In genomic region chr17:15779119-15779518, GRCh38 we compare ENCODE assay signal across 23 cellular contexts. TPM values are rescaled to one million over a fixed set of nuclear protein-coding genes. Genes with fewer than 3 reads are reported as not detected.
A peak's percentile ranks its signal among the peaks of the same experiment; 100 is the strongest.
DNase-seq lines count a peak whose midpoint lies in the region; ATAC-seq, FAIRE-seq and TF ChIP-seq lines count a peak whose summit lies in the region.
"Had no signal": no experiment of that assay in that cellular context is flagged by ENCODE, and none has a peak within 500 bp of the region (broad histone marks: within the 10 kb centered on the region; RNA-seq: fewer than 3 reads in every experiment).

No MANE protein-coding gene starts in this region.

- no peak overlapping the region for H2BK12ac ChIP-seq in trophoblast cell (ENCODE audit: low read length)

- 88% methylated on average over 1 of the region's 1 CpG for WGBS in right lobe of liver (ENCODE audit: insufficient coverage, low coverage, low lambda C conversion rate, missing lambda C conversion rate)
- no CpG with 5 or more reads among the region's 1 CpG for WGBS in trophoblast cell (ENCODE audit: extremely low coverage, insufficient coverage, insufficient read length)

- TF ChIP-seq POLR2A in right lobe of liver (IDR thresholded peaks at IDR 0.05): no peak

- no peak overlapping the region for H2BK120ac ChIP-seq in trophoblast cell (ENCODE audit: insufficient read depth, low read length, poor library complexity)

- peaks cover 9% of the 10 kb centered on the region for H3K9me3 Mint-ChIP-seq in endothelial cell (ENCODE audit: unreplicated experiment)

- H3K27me3 Mint-ChIP-seq in endothelial cell (ENCODE audit: unreplicated experiment): no peaks in the 10 kb centered on the region

- no peak overlapping the region for H3K23ac ChIP-seq in trophoblast cell (ENCODE audit: low read length)

- no peak overlapping the region for H4K12ac ChIP-seq in trophoblast cell (ENCODE audit: low read depth, low read length)

- no peak overlapping the region for H3K18ac ChIP-seq in trophoblast cell (ENCODE audit: low read length)

- H3K36me3 Mint-ChIP-seq in endothelial cell (ENCODE audit: low read depth, unreplicated experiment): peaks cover 14% of the 10 kb centered on the region
- H3K36me3 Mint-ChIP-seq: CD8-positive, alpha-beta T cell had no signal

- H4K91ac ChIP-seq in trophoblast cell (ENCODE audit: low read depth, low read length): no peak overlapping the region

- FAIRE-seq in RCC 7860 (lab: Jason Lieb, UNC): no peak
- FAIRE-seq: A204.1, D721Med, GM12878, GM12892, GM18507 had no signal

- ATAC-seq in right lobe of liver: no peak
- ATAC-seq: CD8-positive, alpha-beta T cell; GM12878 had no signal

- H3K27ac Mint-ChIP-seq in endothelial cell (ENCODE audit: unreplicated experiment): no peak overlapping the region
- H3K27ac Mint-ChIP-seq: B cell; CD4-positive, alpha-beta T cell; CD8-positive, alpha-beta T cell had no signal

- H3K4me2 ChIP-seq in trophoblast cell (ENCODE audit: low read length): no peak overlapping the region
- H3K4me2 ChIP-seq: BLaER1 treated with 17β-estradiol and CSF1 and Interleukin-3, amounts not matched to agents 10 nM and 100 nM had no signal

- H3K9me3 ChIP-seq in NT2/D1 (ENCODE audit: insufficient read depth, low read length) (peaks cover 38% of the 10 kb centered on the region), right lobe of liver (no peaks in the 10 kb centered on the region), trophoblast cell (ENCODE audit: insufficient read depth, low read depth, low read length) (peaks cover 7% of the 10 kb centered on the region)
- H3K9me3 ChIP-seq: Caco-2 had no signal

- H2AFZ ChIP-seq in trophoblast cell (ENCODE audit: insufficient read depth, low read length, poor library complexity): no peak overlapping the region

- peak overlapping the region; percentile 14 for H3K4me3 Mint-ChIP-seq in endothelial cell (ENCODE audit: unreplicated experiment)
- H3K4me3 Mint-ChIP-seq: B cell; CD4-positive, alpha-beta T cell; CD8-positive, alpha-beta T cell had no signal

- no peaks in the 10 kb centered on the region for H3K4me1 Mint-ChIP-seq in endothelial cell (ENCODE audit: unreplicated experiment)

- TF ChIP-seq CTCF in endothelial cell (IDR thresholded peaks at IDR 0.05; ENCODE audit: unreplicated experiment): no peak
- TF ChIP-seq CTCF in right lobe of liver (IDR thresholded peaks at IDR 0.05): no peak

- H3K27ac ChIP-seq in right lobe of liver: no peak overlapping the region
- no peak overlapping the region for H3K27ac ChIP-seq in trophoblast cell (ENCODE audit: low read depth, low read length)
- H3K27ac ChIP-seq: BLaER1 treated with 17β-estradiol and CSF1 and Interleukin-3, amounts not matched to agents 10 nM and 100 nM; C4-2B had no signal

- DNase-seq in ELF-1 (ENCODE audit: low read depth, low spot score) (peak; percentile 6), NT2/D1 (ENCODE audit: low read depth, low spot score) (peak; percentile 9), endothelial cell (ENCODE audit: low spot score) (no peak), hippocampal formation (lab: John Stamatoyannopoulos, UW) (no peak), RCC 7860 (ENCODE audit: low spot score) (no peak), right lobe of liver (no peak), trophoblast cell (no peak)
- DNase-seq: 8988T; AML-193; Caco-2; Calu3; CD4-positive, alpha-beta T cell; CD8-positive, alpha-beta T cell; DMS79 treated with DMSO at 0.1 percent for 48 hours; GDM1 had no signal

- H3K36me3 ChIP-seq in NT2/D1 (ENCODE audit: insufficient read depth, insufficient read length, low read length) (no peaks in the 10 kb centered on the region), right lobe of liver (no peaks in the 10 kb centered on the region), trophoblast cell (ENCODE audit: control insufficient read depth in 1 of 2, insufficient read depth in 2 of 2, low read length in 2 of 2) (no peaks in the 10 kb centered on the region)
- H3K36me3 ChIP-seq: BLaER1 treated with 17β-estradiol and CSF1 and Interleukin-3, amounts not matched to agents 10 nM and 100 nM had no signal

- H4K8ac ChIP-seq in trophoblast cell (ENCODE audit: low read depth, low read length): no peak overlapping the region

- H3K27me3 ChIP-seq in NT2/D1 (ENCODE audit: insufficient read depth, insufficient read length): no peaks in the 10 kb centered on the region
- no peaks in the 10 kb centered on the region for H3K27me3 ChIP-seq in right lobe of liver
- H3K27me3 ChIP-seq in trophoblast cell (ENCODE audit: insufficient read depth, low read length): no peaks in the 10 kb centered on the region
- H3K27me3 ChIP-seq: BLaER1 treated with 17β-estradiol and CSF1 and Interleukin-3, amounts not matched to agents 10 nM and 100 nM had no signal

- no peaks in the 10 kb centered on the region for H3K4me1 ChIP-seq in NT2/D1 (ENCODE audit: insufficient read depth, insufficient read length)
- H3K4me1 ChIP-seq in right lobe of liver: no peaks in the 10 kb centered on the region
- H3K4me1 ChIP-seq in trophoblast cell (ENCODE audit: control insufficient read depth in 1 of 2, insufficient read depth in 2 of 2, low read length in 2 of 2): no peaks in the 10 kb centered on the region
- H3K4me1 ChIP-seq: BLaER1 treated with 17β-estradiol and CSF1 and Interleukin-3, amounts not matched to agents 10 nM and 100 nM; Caco-2 had no signal

- H2BK5ac ChIP-seq in trophoblast cell (ENCODE audit: low read depth, low read length, poor library complexity): no peak overlapping the region

- no peak overlapping the region for H3K9ac ChIP-seq in NT2/D1 (ENCODE audit: insufficient read length, low read depth)
- no peak overlapping the region for H3K9ac ChIP-seq in trophoblast cell (ENCODE audit: low read length)
- H3K9ac ChIP-seq: BLaER1 treated with 17β-estradiol and CSF1 and Interleukin-3, amounts not matched to agents 10 nM and 100 nM had no signal

- H3K4me3 ChIP-seq in NT2/D1 (ENCODE audit: insufficient read length, low read depth) (no peak overlapping the region), right lobe of liver (no peak overlapping the region), trophoblast cell (ENCODE audit: low read depth, low read length) (no peak overlapping the region)
- H3K4me3 ChIP-seq: BLaER1 treated with 17β-estradiol and CSF1 and Interleukin-3, amounts not matched to agents 10 nM and 100 nM; GM12878 had no signal

- no peaks in the 10 kb centered on the region for H3K79me1 ChIP-seq in trophoblast cell (ENCODE audit: low read length)

- H3K79me2 ChIP-seq in trophoblast cell (ENCODE audit: control insufficient read depth, insufficient read depth, low read length, poor library complexity): no peaks in the 10 kb centered on the region

- no peak overlapping the region for H2AK5ac ChIP-seq in trophoblast cell (ENCODE audit: low read length)

- no peak overlapping the region for H3K14ac ChIP-seq in trophoblast cell (ENCODE audit: low read length)

- no peak overlapping the region for H3K4ac ChIP-seq in trophoblast cell (ENCODE audit: low read depth, low read length)

- intact Hi-C loops in right lobe of liver (cut with DNase I): no loop called here

RNA-seq across cellular contexts. Expression of gene TBC1D26, which starts 47.0 kb away (rescaled TPM):
- total RNA-seq in endothelial cell (ENCODE audit: unreplicated experiment): 2.4 TPM
- total RNA-seq in right lobe of liver: not detected
- polyA plus RNA-seq in trophoblast cell (2013): 0.56 and 0.74 TPM in 2 replicates
- total RNA-seq: B cell; Caco-2; CD4-positive, alpha-beta T cell; GM12878 had no signal

Comparison
In these comparisons a context has a peak if more than half of its experiments do, and no peak if none do; other contexts are left out.
1. DNase-seq: peak in ELF-1 (single experiment) and NT2/D1 (single experiment); none in endothelial cell (single experiment), hippocampal formation (0 of 2), RCC 7860 (single experiment), right lobe of liver (0 of 3) and trophoblast cell (0 of 2).